In genomic region chr12:80187660-80188090, GRCh38 we compare ENCODE assay signal across 1 cellular context.
TF ChIP-seq lines count a peak whose summit lies in the region.

No MANE protein-coding gene starts in this region.

TF ChIP-seq in K562, 482 proteins besides CTCF, POLR2A, EP300 and RAD21 (continued from another document):
- TF ChIP-seq AFF4 (CRISPR knock-in tag; IDR thresholded peaks at IDR 0.05) (no peak), TCF3 (CRISPR knock-in tag; IDR thresholded peaks at IDR 0.05) (no peak), MEIS2 (IDR thresholded peaks at IDR 0.05; ENCODE audit: partially characterized antibody) (peak; percentile 9), CHD1 (IDR thresholded peaks at IDR 0.05; ENCODE audit: low read length) (no peak), MTF1 (CRISPR knock-in tag; IDR thresholded peaks at IDR 0.05; ENCODE audit: borderline replicate concordance) (no peak)
